In the genomic region with DNA sequence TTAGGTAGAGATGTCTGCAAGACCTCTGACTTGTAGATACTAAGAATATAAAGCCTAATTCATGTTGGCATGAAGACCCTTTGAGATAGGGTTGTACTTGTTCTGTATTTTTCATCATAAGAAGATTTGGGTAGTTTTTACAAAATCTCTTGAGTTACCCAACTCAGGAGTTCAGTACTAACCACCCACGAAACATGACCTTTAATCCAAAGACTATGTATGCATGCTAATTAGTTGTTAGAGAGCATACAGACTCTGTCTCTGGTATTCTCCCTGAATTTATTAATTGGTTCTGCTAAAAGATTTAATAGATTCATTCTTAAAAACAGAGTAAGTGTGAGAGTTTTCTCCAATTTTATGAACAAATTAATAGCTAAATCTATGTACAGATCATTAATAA, we compare ENCODE assay signal across 32 cellular contexts. TPM values are rescaled to one million over a fixed set of nuclear protein-coding genes. Genes with fewer than 3 reads are reported as not detected.
"Had no signal": no experiment of that assay in that cellular context is flagged by ENCODE, and none has a peak within 500 bp of the region (broad histone marks: within the 10 kb centered on the region; RNA-seq: fewer than 3 reads in every experiment).

No MANE protein-coding gene starts in this region.

- H3K9me3 Mint-ChIP-seq: activated CD4-positive, alpha-beta memory T cell treated with anti-CD3 and anti-CD28 coated beads for 36 hours; activated CD4-positive, alpha-beta T cell treated with anti-CD3 and anti-CD28 coated beads, Interleukin-2, amount 10 ng/mL, durations not matched to agents 24 days and 14 days; activated naive CD4-positive, alpha-beta T cell treated with anti-CD3 and anti-CD28 coated beads for 36 hours; activated naive CD4-positive, alpha-beta T cell treated with anti-CD3 and anti-CD28 coated beads, Interleukin-2, amount 50 U/mL, for 24 hours; activated naive CD8-positive, alpha-beta T cell treated with anti-CD3 and anti-CD28 coated beads, Interleukin-2, amount 10 ng/mL, durations not matched to agents 7 days and 5 days; activated T-helper 1 cell treated with anti-CD3 and anti-CD28 coated beads, Interleukin-12 subunit alpha, Interleukin-12 subunit beta, Interleukin-2, Interleukin-4 antibody, amounts not matched to agents 30 ng/mL and 10 ng/mL and 1 ng/mL, durations not matched to agents 14 hours and 24 hours and 36 hours; activated T-helper 2 cell treated with anti-CD3 and anti-CD28 coated beads, Interferon-gamma antibody, Interleukin-2, Interleukin-4, amounts not matched to agents 10 μg/mL and 5 μg/mL and 100 μg/mL, durations not matched to agents 14 hours and 24 hours and 36 hours; effector memory CD8-positive, alpha-beta T cell; T-cell; T-helper 1 cell treated with Interleukin-12 subunit alpha and Interleukin-12 subunit beta and Interleukin-4 antibody, amounts not matched to agents 30 μg/mL and 1 μg/mL, for 36 hours; T-helper 2 cell treated with Interferon-gamma antibody and Interleukin-4, amounts not matched to agents 5 μg/mL and 100 μg/mL, for 36 hours had no signal

- H3K4me3 ChIP-seq: esophagus muscularis mucosa, gastrocnemius medialis, heart left ventricle had no signal

- H3K9me3 ChIP-seq: esophagus muscularis mucosa, gastrocnemius medialis, heart left ventricle had no signal

- H3K4me1 ChIP-seq: esophagus muscularis mucosa, foreskin keratinocyte, gastrocnemius medialis, heart left ventricle had no signal

- H3K27me3 Mint-ChIP-seq: activated CD4-positive, alpha-beta memory T cell treated with anti-CD3 and anti-CD28 coated beads for 36 hours; activated CD4-positive, alpha-beta T cell treated with anti-CD3 and anti-CD28 coated beads for 36 hours; activated CD4-positive, alpha-beta T cell treated with anti-CD3 and anti-CD28 coated beads, Interleukin-2, amount 10 ng/mL, durations not matched to agents 24 days and 14 days; activated CD8-positive, alpha-beta memory T cell treated with anti-CD3 and anti-CD28 coated beads, Interleukin-2, amount 10 ng/mL, durations not matched to agents 7 days and 5 days; activated naive CD4-positive, alpha-beta T cell treated with anti-CD3 and anti-CD28 coated beads, Interleukin-2, amount 50 U/mL, for 24 hours; activated naive CD8-positive, alpha-beta T cell treated with anti-CD3 and anti-CD28 coated beads, Interleukin-2, amount 10 ng/mL, durations not matched to agents 7 days and 5 days; effector memory CD8-positive, alpha-beta T cell; T-cell had no signal

- H3K27ac Mint-ChIP-seq: activated CD4-positive, alpha-beta memory T cell treated with anti-CD3 and anti-CD28 coated beads for 36 hours; activated CD4-positive, alpha-beta T cell treated with anti-CD3 and anti-CD28 coated beads for 36 hours; activated CD8-positive, alpha-beta memory T cell treated with anti-CD3 and anti-CD28 coated beads, Interleukin-2, amount 10 ng/mL, durations not matched to agents 7 days and 5 days; activated CD8-positive, alpha-beta T cell treated with anti-CD3 and anti-CD28 coated beads, Interleukin-2, amount 10 ng/mL, durations not matched to agents 7 days and 5 days; activated naive CD4-positive, alpha-beta T cell treated with anti-CD3 and anti-CD28 coated beads for 36 hours; activated naive CD4-positive, alpha-beta T cell treated with anti-CD3 and anti-CD28 coated beads, Interleukin-2, amount 50 U/mL, for 24 hours; activated naive CD8-positive, alpha-beta T cell treated with anti-CD3 and anti-CD28 coated beads, Interleukin-2, amount 10 ng/mL, durations not matched to agents 7 days and 5 days; activated T-helper 1 cell treated with anti-CD3 and anti-CD28 coated beads, Interleukin-12 subunit alpha, Interleukin-12 subunit beta, Interleukin-2, Interleukin-4 antibody, amounts not matched to agents 30 ng/mL and 10 ng/mL and 1 ng/mL, durations not matched to agents 14 hours and 24 hours and 36 hours; activated T-helper 2 cell treated with anti-CD3 and anti-CD28 coated beads, Interferon-gamma antibody, Interleukin-2, Interleukin-4, amounts not matched to agents 10 μg/mL and 5 μg/mL and 100 μg/mL, durations not matched to agents 14 hours and 24 hours and 36 hours; T-cell; T-helper 1 cell treated with Interleukin-12 subunit alpha and Interleukin-12 subunit beta and Interleukin-4 antibody, amounts not matched to agents 30 μg/mL and 1 μg/mL, for 36 hours; T-helper 2 cell treated with Interferon-gamma antibody and Interleukin-4, amounts not matched to agents 5 μg/mL and 100 μg/mL, for 36 hours had no signal

- H3K27ac ChIP-seq: brain microvascular endothelial cell, esophagus muscularis mucosa, foreskin keratinocyte, gastrocnemius medialis, heart left ventricle had no signal

- H3K27me3 ChIP-seq: brain microvascular endothelial cell, esophagus muscularis mucosa, foreskin keratinocyte, gastrocnemius medialis, heart left ventricle had no signal

- H3K4me3 Mint-ChIP-seq: activated CD4-positive, alpha-beta memory T cell treated with anti-CD3 and anti-CD28 coated beads for 36 hours; activated CD4-positive, alpha-beta T cell treated with anti-CD3 and anti-CD28 coated beads for 36 hours; activated CD4-positive, alpha-beta T cell treated with anti-CD3 and anti-CD28 coated beads, Interleukin-2, amount 10 ng/mL, durations not matched to agents 24 days and 14 days; activated CD8-positive, alpha-beta memory T cell treated with anti-CD3 and anti-CD28 coated beads, Interleukin-2, amount 10 ng/mL, durations not matched to agents 7 days and 5 days; activated CD8-positive, alpha-beta T cell treated with anti-CD3 and anti-CD28 coated beads, Interleukin-2, amount 10 ng/mL, durations not matched to agents 7 days and 5 days; activated naive CD4-positive, alpha-beta T cell treated with anti-CD3 and anti-CD28 coated beads for 36 hours; activated naive CD4-positive, alpha-beta T cell treated with anti-CD3 and anti-CD28 coated beads, Interleukin-2, amount 50 U/mL, for 24 hours; activated naive CD8-positive, alpha-beta T cell treated with anti-CD3 and anti-CD28 coated beads, Interleukin-2, amount 10 ng/mL, durations not matched to agents 7 days and 5 days; activated T-helper 1 cell treated with anti-CD3 and anti-CD28 coated beads, Interleukin-12 subunit alpha, Interleukin-12 subunit beta, Interleukin-2, Interleukin-4 antibody, amounts not matched to agents 30 ng/mL and 10 ng/mL and 1 ng/mL, durations not matched to agents 14 hours and 24 hours and 36 hours; effector memory CD8-positive, alpha-beta T cell; T-cell; T-helper 1 cell treated with Interleukin-12 subunit alpha and Interleukin-12 subunit beta and Interleukin-4 antibody, amounts not matched to agents 30 μg/mL and 1 μg/mL, for 36 hours; T-helper 2 cell treated with Interferon-gamma antibody and Interleukin-4, amounts not matched to agents 5 μg/mL and 100 μg/mL, for 36 hours had no signal

- H3K36me3 ChIP-seq: brain microvascular endothelial cell, gastrocnemius medialis had no signal

- ATAC-seq: activated CD4-positive, alpha-beta T cell treated with anti-CD3 and anti-CD28 coated beads for 36 hours; activated CD8-positive, alpha-beta memory T cell treated with anti-CD3 and anti-CD28 coated beads, Interleukin-2, amount 10 ng/mL, durations not matched to agents 7 days and 5 days; activated CD8-positive, alpha-beta T cell treated with anti-CD3 and anti-CD28 coated beads, Interleukin-2, amount 10 ng/mL, durations not matched to agents 7 days and 5 days; effector memory CD8-positive, alpha-beta T cell; foreskin keratinocyte; gastrocnemius medialis; heart left ventricle; T-cell had no signal

- DNase-seq: activated CD4-positive, alpha-beta memory T cell treated with anti-CD3 and anti-CD28 coated beads for 36 hours; activated CD4-positive, alpha-beta T cell treated with anti-CD3 and anti-CD28 coated beads for 36 hours; activated CD4-positive, alpha-beta T cell treated with anti-CD3 and anti-CD28 coated beads, Interleukin-2, amount 10 ng/mL, durations not matched to agents 24 days and 14 days; activated CD4-positive, CD25-positive, alpha-beta regulatory T cell; activated CD4-positive, CD25-positive, alpha-beta regulatory T cell treated with anti-CD3 and anti-CD28 coated beads, Interleukin-2, amount 50 U/mL, for 72 hours; activated CD8-positive, alpha-beta memory T cell treated with anti-CD3 and anti-CD28 coated beads, Interleukin-2, amount 10 ng/mL, durations not matched to agents 7 days and 5 days; activated CD8-positive, alpha-beta memory T cell treated with anti-CD3 and anti-CD28 coated beads, Interleukin-2, amount 50 U/mL, for 4 hours; activated CD8-positive, alpha-beta T cell treated with anti-CD3 and anti-CD28 coated beads, Interleukin-2, amount 10 ng/mL, durations not matched to agents 7 days and 5 days; activated effector memory CD4-positive, alpha-beta T cell treated with anti-CD3 and anti-CD28 coated beads, Interleukin-2, amount 50 U/mL, for 16 hours; activated naive CD4-positive, alpha-beta T cell treated with anti-CD3 and anti-CD28 coated beads for 36 hours; activated naive CD8-positive, alpha-beta T cell treated with anti-CD3 and anti-CD28 coated beads, Interleukin-2, amount 10 ng/mL, durations not matched to agents 7 days and 5 days; activated T-cell treated with anti-CD3 and anti-CD28 coated beads, Interleukin-2, amount 50 U/mL, for 1 hour; activated T-cell treated with anti-CD3 and anti-CD28 coated beads, Interleukin-2, amount 50 U/mL, for 48 hours; amniotic stem cell; anterior cingulate cortex; brain microvascular endothelial cell; caudate nucleus; cortex of kidney; dermis blood vessel endothelial cell; effector CD4-positive, alpha-beta T cell; effector memory CD8-positive, alpha-beta T cell; foreskin keratinocyte; gastrocnemius medialis; glutamatergic neuron; heart left ventricle; T-cell had no signal

RNA-seq across cellular contexts. Expression of gene TMEM169, which starts 17.0 kb away (rescaled TPM):
- total RNA-seq: gastrocnemius medialis had no signal
